In the genomic region with DNA sequence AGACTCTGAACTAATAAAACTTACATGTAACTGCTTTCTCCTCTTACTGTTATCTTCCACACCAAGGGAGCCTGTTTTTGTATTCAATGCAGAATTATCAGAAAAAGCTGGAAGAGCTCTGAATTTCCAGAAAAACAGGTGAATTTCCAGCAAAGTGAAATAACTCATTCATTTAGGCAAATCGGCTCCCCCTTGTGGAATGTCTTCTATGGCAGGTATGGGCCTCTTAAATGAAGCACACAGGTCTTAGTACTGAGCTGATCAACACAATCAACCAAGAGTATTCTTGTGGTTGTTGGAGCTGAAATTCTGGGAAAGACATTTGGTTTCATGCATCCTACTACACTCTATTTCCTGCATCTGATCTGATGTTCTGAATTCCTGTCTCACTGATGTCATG, we compare ENCODE assay signal across 8 cellular contexts. TPM values are rescaled to one million over a fixed set of nuclear protein-coding genes. Genes with fewer than 3 reads are reported as not detected.
DNase-seq lines count a peak whose midpoint lies in the region; ATAC-seq, FAIRE-seq and TF ChIP-seq lines count a peak whose summit lies in the region.

No MANE protein-coding gene starts in this region.

- no peaks in the 10 kb centered on the region for H3K4me1 Mint-ChIP-seq in CD4-positive, alpha-beta memory T cell

- CTCF ChIA-PET in PC-3 (lab: Charles Lee): interaction anchor here (0.9 kb wide), 1 partner anchor 948 kb away, joined by 4 read pairs; no protein-coding TSS in a partner anchor
- CTCF ChIA-PET in CD4-positive, alpha-beta memory T cell (lab: Charles Lee; ENCODE audit: partially characterized antibody): no interaction called here

- no peaks in the 10 kb centered on the region for H3K27me3 Mint-ChIP-seq in CD4-positive, alpha-beta memory T cell

- H3K36me3 Mint-ChIP-seq in CD4-positive, alpha-beta memory T cell: no peaks in the 10 kb centered on the region

- intact Hi-C loops in PC-3 (cut with micrococcal nuclease) (no loop called here), tibial artery (cut with DNase I; ENCODE audit: low total_unique reads) (no loop called here), prostate gland (cut with DNase I) (no loop called here)
- intact Hi-C loops in CD4-positive, alpha-beta memory T cell (cut with micrococcal nuclease): no loop called here

- no peak overlapping the region for H2AFZ ChIP-seq in PC-3 (ENCODE audit: low read length)

- TF ChIP-seq POLR2A in prostate gland (IDR thresholded peaks at IDR 0.05): no peak

- H3K4me3 Mint-ChIP-seq in CD4-positive, alpha-beta memory T cell: no peak overlapping the region

- peak; percentile 64 for FAIRE-seq in GM19239 (lab: Jason Lieb, UNC)

- DNase-seq in A172 (ENCODE audit: low spot score) (peak; percentile 13), GM19239 (ENCODE audit: insufficient read length, low spot score) (no peak), PC-3 (peak; percentile 44), foreskin fibroblast (peak; percentile 13 to 56), tibial artery (no peak), prostate gland (ENCODE audit: low spot score) (no peak), germinal center (ENCODE audit: low spot score) (no peak)
- no peak for DNase-seq in CD4-positive, alpha-beta memory T cell

- no TSS peak for BruUV-seq in PC-3 (replicated peaks; lab: Mats Ljungman, UMichigan)

- no peaks in the 10 kb centered on the region for H3K9me2 ChIP-seq in PC-3 (replicated peaks; ENCODE audit: low read length)

- H3K27ac Mint-ChIP-seq in CD4-positive, alpha-beta memory T cell: no peak overlapping the region

- H4K20me1 ChIP-seq in PC-3 (ENCODE audit: low read length): no peaks in the 10 kb centered on the region

- H3K36me3 ChIP-seq in PC-3 (ENCODE audit: low read depth, low read length) (no peaks in the 10 kb centered on the region), tibial artery (no peaks in the 10 kb centered on the region), prostate gland (no peaks in the 10 kb centered on the region)
- H3K36me3 ChIP-seq in CD4-positive, alpha-beta memory T cell (ENCODE audit: insufficient read depth, low read length): no peaks in the 10 kb centered on the region

- H3K9me3 Mint-ChIP-seq in CD4-positive, alpha-beta memory T cell: peaks cover 0 to 4% (median 0%) of the 10 kb centered on the region in 8 donors

- no peak overlapping the region for H3K4me2 ChIP-seq in PC-3 (ENCODE audit: low read length)

- H3K9me3 ChIP-seq in PC-3 (ENCODE audit: low read length) (no peaks in the 10 kb centered on the region), tibial artery (no peaks in the 10 kb centered on the region), prostate gland (no peaks in the 10 kb centered on the region)
- no peaks in the 10 kb centered on the region for H3K9me3 ChIP-seq in CD4-positive, alpha-beta memory T cell (ENCODE audit: control insufficient read depth in 1 of 2, low read length in 2 of 2)

- H3K4me3 ChIP-seq in PC-3 (ENCODE audit: low read length): no peak overlapping the region
- H3K4me3 ChIP-seq in foreskin fibroblast (ENCODE audit: low read depth in 1 of 2, low read length in 2 of 2): no peak overlapping the region
- H3K4me3 ChIP-seq in tibial artery: no peak overlapping the region
- no peak overlapping the region for H3K4me3 ChIP-seq in prostate gland
- no peak overlapping the region for H3K4me3 ChIP-seq in CD4-positive, alpha-beta memory T cell (ENCODE audit: low read length in 2 of 2)

- H3K79me2 ChIP-seq in PC-3 (ENCODE audit: low read length): no peaks in the 10 kb centered on the region

- H3K27ac ChIP-seq in PC-3 (ENCODE audit: low read length) (no peak overlapping the region), tibial artery (no peak overlapping the region), prostate gland (no peak overlapping the region)
- H3K27ac ChIP-seq in CD4-positive, alpha-beta memory T cell (ENCODE audit: low read depth, low read length): no peak overlapping the region

- ATAC-seq in PC-3: 0 out of 2 replicates have a peak, but pooled peaks have one; percentile 35

- peak; percentile 71 for TF ChIP-seq CTCF in PC-3 (conservative IDR thresholded peaks at IDR 0.05; ENCODE audit: low read depth, low read length)
- peak; percentile 47 for TF ChIP-seq CTCF in foreskin fibroblast (IDR thresholded peaks at IDR 0.05; ENCODE audit: low read depth, low read length)
- TF ChIP-seq CTCF in tibial artery (IDR thresholded peaks at IDR 0.05): peak; percentile 38 to 42
- TF ChIP-seq CTCF in prostate gland (IDR thresholded peaks at IDR 0.05): peak in 1 of 4 experiments; percentile 23

- no peaks in the 10 kb centered on the region for H3K4me1 ChIP-seq in PC-3 (ENCODE audit: insufficient read depth, low read length)
- no peaks in the 10 kb centered on the region for H3K4me1 ChIP-seq in tibial artery
- H3K4me1 ChIP-seq in prostate gland (replicated peaks): no peaks in the 10 kb centered on the region
- H3K4me1 ChIP-seq in CD4-positive, alpha-beta memory T cell (ENCODE audit: insufficient read depth, low read length): no peaks in the 10 kb centered on the region

- 14% methylated on average over 1 of the region's 1 CpG for WGBS in prostate gland

- POLR2A ChIA-PET in PC-3 (lab: Charles Lee; ENCODE audit: unreplicated experiment): no interaction called here
- POLR2A ChIA-PET in CD4-positive, alpha-beta memory T cell (lab: Charles Lee; ENCODE audit: partially characterized antibody): no interaction called here

- H3K27me3 ChIP-seq in PC-3 (ENCODE audit: low read length): no peaks in the 10 kb centered on the region
- H3K27me3 ChIP-seq in tibial artery: no peaks in the 10 kb centered on the region
- no peaks in the 10 kb centered on the region for H3K27me3 ChIP-seq in prostate gland (replicated peaks; ENCODE audit: insufficient read depth)
- H3K27me3 ChIP-seq in CD4-positive, alpha-beta memory T cell (ENCODE audit: insufficient read depth, low read length): no peaks in the 10 kb centered on the region

- H3F3A ChIP-seq in PC-3 (ENCODE audit: low read length, unreplicated experiment): no peaks in the 10 kb centered on the region

- no peak overlapping the region for H3K9ac ChIP-seq in PC-3 (ENCODE audit: low read length)

RNA-seq across cellular contexts. Expression of a gene that starts 31.0 kb away (rescaled TPM):
- total RNA-seq in A172 (2014; rRNA removed; shearing (Covaris generic)): 5.6 and 7.3 TPM in 2 replicates
- total RNA-seq in PC-3 (2014; rRNA removed): 0.29 and 0.73 TPM in 2 replicates
- total RNA-seq in prostate gland: 10 to 100 TPM; 22.0 to 78.6 TPM
- not detected for total RNA-seq in CD4-positive, alpha-beta memory T cell
- not detected for polyA plus RNA-seq in CD4-positive, alpha-beta memory T cell

Comparison
In these comparisons a context has a peak if more than half of its experiments do, and no peak if none do; other contexts are left out.
1. DNase-seq: peak in A172 (single experiment), PC-3 (single experiment) and foreskin fibroblast (2 of 2); none in GM19239 (single experiment), tibial artery (0 of 2), prostate gland (single experiment), CD4-positive, alpha-beta memory T cell (0 of 5) and germinal center (single experiment).